ENCODE assay signal across 8 cellular contexts in genomic region chr14:45551276-45551820, GRCh38.
DNase-seq lines count a peak whose midpoint lies in the region; ATAC-seq, FAIRE-seq and TF ChIP-seq lines count a peak whose summit lies in the region.
"Not testable (repeated sequence)": the region's sequence is repeated elsewhere in the genome, so short reads cannot be mapped to it uniquely, and the experiment has no call there.

No MANE protein-coding gene starts in this region.

- H3K4me3 Mint-ChIP-seq in mesothelial cell of epicardium = peak overlapping the region; percentile 86

- not testable (repeated sequence) for H3K79me1 ChIP-seq in H1 (ENCODE audit: low read depth, low read length)

- not testable (repeated sequence) for H3K23ac ChIP-seq in H1 (ENCODE audit: insufficient read length)

- not testable (repeated sequence) for H3K27ac ChIP-seq in A549; HUES48 (ENCODE audit: low read depth, low read length)
- H3K27ac ChIP-seq in H1 (ENCODE audit: low read depth, low read length) = peak overlapping the region; percentile 62; the same call in 1 of the 2 replicates

- H2AFZ ChIP-seq in H1 (ENCODE audit: low read length) = peak overlapping the region; percentile 77; the same call in 1 of the 2 replicates

- CTCF ChIA-PET in A549 (lab: Yijun Ruan, JAX) = interaction anchor here (1.5 kb wide), 1 partner anchor 125 kb away, joined by 3 read pairs; no protein-coding TSS in a partner anchor
- CTCF ChIA-PET in H1 (lab: Charles Lee; ENCODE audit: partially characterized antibody) = interaction anchor here (1.2 to 1.4 kb wide), 2 partner anchors 22 to 25 kb away, joined by 4 to 5 read pairs; no protein-coding TSS in a partner anchor

- TF ChIP-seq CTCF in A549 (IDR thresholded peaks at IDR 0.05); H1 (IDR thresholded peaks at IDR 0.05; ENCODE audit: control extremely low read depth in 1 of 3, insufficient read depth in 1 of 3, low read depth in 1 of 3, low read length in 3 of 3); mesothelial cell of epicardium (IDR thresholded peaks at IDR 0.05; ENCODE audit: unreplicated experiment); retinal pigment epithelial cell (conservative IDR thresholded peaks at IDR 0.05; ENCODE audit: low read depth, low read length): not testable (repeated sequence)

- H2AK5ac ChIP-seq in H1 (ENCODE audit: low read depth, low read length) = not testable (repeated sequence)

- not testable (repeated sequence) for H2BK5ac ChIP-seq in H1 (ENCODE audit: low read depth, low read length)

- H4K5ac ChIP-seq in H1 (ENCODE audit: insufficient read length, low read depth, low read length) = not testable (repeated sequence)

- not testable (repeated sequence) for H3K9me3 Mint-ChIP-seq in mesothelial cell of epicardium

- not testable (repeated sequence) for TF ChIP-seq POLR2A in A549 (IDR thresholded peaks at IDR 0.05; ENCODE audit: low read length); H1 (IDR thresholded peaks at IDR 0.05; ENCODE audit: control extremely low read depth in 1 of 2, low read depth in 2 of 2, low read length in 2 of 2)

- H3K79me2 ChIP-seq in H1 (ENCODE audit: control insufficient read depth in 1 of 2, insufficient read depth in 2 of 2, low read length in 2 of 2) = not testable (repeated sequence)

- H4K20me1 ChIP-seq in H1 (replicated peaks in 1 of 2; ENCODE audit: control insufficient read depth in 1 of 2, insufficient read depth in 2 of 2, low read length in 2 of 2) = not testable (repeated sequence)

- H2BK15ac ChIP-seq in H1 (ENCODE audit: low read length) = not testable (repeated sequence)

- not testable (repeated sequence) for H3K27me3 ChIP-seq in HUES48 (ENCODE audit: control insufficient read depth, insufficient read depth, low read length); H1 (replicated peaks in 1 of 4; ENCODE audit: control insufficient read depth in 3 of 4, extremely low read depth in 1 of 4, insufficient read depth in 3 of 4, low read length in 3 of 4)

- not testable (repeated sequence) for H4K91ac ChIP-seq in H1 (replicated peaks; ENCODE audit: insufficient read length, low read length)

- not testable (repeated sequence) for FAIRE-seq in A549 (lab: Jason Lieb, UNC); H1 (lab: Jason Lieb, UNC)

- not testable (repeated sequence) for DNase-seq in A549 (ENCODE audit: low read depth in 1 of 2, low spot score in 1 of 2); retinal pigment epithelial cell (ENCODE audit: low read depth)
- DNase-seq in NCI-H2171 (lab: John Stamatoyannopoulos, UW) (peak; percentile 13), SHP77 treated with DMSO at 0.1 percent for 48 hours (lab: John Stamatoyannopoulos, UW) (peak; percentile 5), H1 (ENCODE audit: low read depth in 1 of 2, low spot score in 2 of 2) (peak in 1 of 2 experiments; percentile 63), mesothelial cell of epicardium (ENCODE audit: low spot score in 2 of 2, unreplicated experiment in 2 of 2) (peak in 1 of 2 experiments; percentile 44)

- not testable (repeated sequence) for H3K36me3 ChIP-seq in HUES48 (ENCODE audit: control insufficient read depth, insufficient read depth, low read length); H1 (ENCODE audit: control insufficient read depth in 2 of 4, insufficient read depth in 4 of 4, low read length in 3 of 4)

- H3K18ac ChIP-seq in H1 (ENCODE audit: extremely low read depth, low read length) = not testable (repeated sequence)

- not testable (repeated sequence) for H3K4ac ChIP-seq in H1 (replicated peaks; ENCODE audit: insufficient read length, low read depth, low read length)

- H2BK20ac ChIP-seq in H1 (ENCODE audit: low read length) = not testable (repeated sequence)

- H3K4me2 ChIP-seq in A549 = peak overlapping the region; percentile 53
- H3K4me2 ChIP-seq in H1 (ENCODE audit: insufficient read depth in 1 of 2, low read depth in 2 of 2, low read length in 2 of 2) = peak overlapping the region; percentile 75

- H2BK12ac ChIP-seq in H1 (ENCODE audit: low read depth, low read length) = not testable (repeated sequence)

- not testable (repeated sequence) for H3K4me1 ChIP-seq in A549; H1 (replicated peaks in 1 of 4; ENCODE audit: control insufficient read depth in 3 of 4, insufficient read depth in 4 of 4, low read length in 3 of 4)
- H3K4me1 ChIP-seq in HUES48 (ENCODE audit: control insufficient read depth, insufficient read depth, low read length) = peaks cover 17% of the 10 kb centered on the region

- not testable (repeated sequence) for TF ChIP-seq RAD21 in A549 (conservative IDR thresholded peaks at IDR 0.05 in 1 of 2, IDR thresholded peaks at IDR 0.05 in 1 of 2); H1 (IDR thresholded peaks at IDR 0.05 in 1 of 2, conservative IDR thresholded peaks at IDR 0.05 in 1 of 2; ENCODE audit: low read depth in 2 of 2, low read length in 2 of 2)

- H3K4me3 ChIP-seq in A549 (0 out of 3 replicates have a peak overlapping the region, but pooled peaks have one; percentile 19), HUES48 (ENCODE audit: low read depth, low read length) (peak overlapping the region; percentile 58), H1 (ENCODE audit: extremely low read depth in 1 of 4, insufficient read depth in 2 of 4, low read depth in 3 of 4, low read length in 4 of 4) (peak overlapping the region; percentile 31 to 54 (median 47); a peak in 6 of 8 replicates), iPS-11a (ENCODE audit: low read depth, low read length) (peak overlapping the region; percentile 29), retinal pigment epithelial cell (ENCODE audit: low read length) (peak overlapping the region; percentile 8)

- H3K9me3 ChIP-seq in A549; HUES48 (ENCODE audit: control insufficient read depth, insufficient read depth, low read length); H1 (ENCODE audit: insufficient read depth in 2 of 2, low read depth in 1 of 2, low read length in 1 of 2): not testable (repeated sequence)

- H3K14ac ChIP-seq in H1 (ENCODE audit: insufficient read length) = not testable (repeated sequence)

- peaks cover 11% of the 10 kb centered on the region for H3K4me1 Mint-ChIP-seq in mesothelial cell of epicardium

- not testable (repeated sequence) for H3K56ac ChIP-seq in H1 (replicated peaks; ENCODE audit: insufficient read length, low read depth, low read length)

- not testable (repeated sequence) for H3K27ac Mint-ChIP-seq in mesothelial cell of epicardium

- peak overlapping the region; percentile 65 for H3K9ac ChIP-seq in HUES48 (ENCODE audit: low read depth, low read length)
- H3K9ac ChIP-seq in H1 (replicated peaks in 1 of 4; ENCODE audit: extremely low read depth in 1 of 4, low read depth in 3 of 4, low read length in 3 of 4) = peak overlapping the region in 3 of 4 experiments; percentile 36 to 72 (median 42); a peak in 4 of 7 replicates

- WGBS in A549 (ENCODE audit: missing lambda C conversion rate) = 5% methylated on average over 16 of the region's 16 CpGs
- 24% methylated on average over 16 of the region's 16 CpGs; no CpG with 5 or more reads in 1 of the 2 experiments for WGBS in H1 (ENCODE audit: extremely low coverage in 1 of 2, insufficient coverage in 1 of 2, insufficient read length in 1 of 2, insufficient replicate concordance in 2 of 2, low coverage in 1 of 2, low lambda C conversion rate in 2 of 2, missing lambda C conversion rate in 1 of 2), 2 experiments

- TF ChIP-seq EP300 in A549 (IDR thresholded peaks at IDR 0.05); H1 (IDR thresholded peaks at IDR 0.05; ENCODE audit: borderline replicate concordance in 1 of 2, low read depth in 2 of 2, low read length in 2 of 2): not testable (repeated sequence)

- H3K23me2 ChIP-seq in H1 (ENCODE audit: low read depth, low read length) = not testable (repeated sequence)

- H4K8ac ChIP-seq in H1 (ENCODE audit: extremely low read depth, insufficient read depth, low read length) = peak overlapping the region; percentile 51; the same call in 1 of the 2 replicates

- H3K27me3 Mint-ChIP-seq in mesothelial cell of epicardium (ENCODE audit: low read depth) = not testable (repeated sequence)

- ATAC-seq in A549 = not testable (repeated sequence)

- not testable (repeated sequence) for H2BK120ac ChIP-seq in H1 (replicated peaks; ENCODE audit: low read depth, low read length)

- POLR2A ChIA-PET in A549 (lab: Yijun Ruan, JAX); H1 (lab: Charles Lee; ENCODE audit: partially characterized antibody): not testable (repeated sequence)

- not testable (repeated sequence) for H3K36me3 Mint-ChIP-seq in mesothelial cell of epicardium

TF ChIP-seq in H1, 55 proteins besides CTCF, POLR2A, EP300 and RAD21:
- 0 out of 2 replicates have a peak, but pooled peaks have one; percentile 24 for TF ChIP-seq YY1 (IDR thresholded peaks at IDR 0.05; ENCODE audit: low read depth, low read length)
- 0 out of 2 replicates have a peak, but pooled peaks have one; percentile 21 for TF ChIP-seq TAF1 (IDR thresholded peaks at IDR 0.05; ENCODE audit: low read depth, low read length)
TF ChIP-seq in H1: peak in this region for 2; not testable (repeated sequence) for 53.

Comparison
In these comparisons a context has a peak if more than half of its experiments do, and no peak if none do; other contexts are left out.
1. H3K4me3 ChIP-seq: peak in every context shown above with its lines; median percentile 58 in HUES48; 47 in H1; 29 in iPS-11a; 19 in A549; 8 in retinal pigment epithelial cell.